In the genomic region with DNA sequence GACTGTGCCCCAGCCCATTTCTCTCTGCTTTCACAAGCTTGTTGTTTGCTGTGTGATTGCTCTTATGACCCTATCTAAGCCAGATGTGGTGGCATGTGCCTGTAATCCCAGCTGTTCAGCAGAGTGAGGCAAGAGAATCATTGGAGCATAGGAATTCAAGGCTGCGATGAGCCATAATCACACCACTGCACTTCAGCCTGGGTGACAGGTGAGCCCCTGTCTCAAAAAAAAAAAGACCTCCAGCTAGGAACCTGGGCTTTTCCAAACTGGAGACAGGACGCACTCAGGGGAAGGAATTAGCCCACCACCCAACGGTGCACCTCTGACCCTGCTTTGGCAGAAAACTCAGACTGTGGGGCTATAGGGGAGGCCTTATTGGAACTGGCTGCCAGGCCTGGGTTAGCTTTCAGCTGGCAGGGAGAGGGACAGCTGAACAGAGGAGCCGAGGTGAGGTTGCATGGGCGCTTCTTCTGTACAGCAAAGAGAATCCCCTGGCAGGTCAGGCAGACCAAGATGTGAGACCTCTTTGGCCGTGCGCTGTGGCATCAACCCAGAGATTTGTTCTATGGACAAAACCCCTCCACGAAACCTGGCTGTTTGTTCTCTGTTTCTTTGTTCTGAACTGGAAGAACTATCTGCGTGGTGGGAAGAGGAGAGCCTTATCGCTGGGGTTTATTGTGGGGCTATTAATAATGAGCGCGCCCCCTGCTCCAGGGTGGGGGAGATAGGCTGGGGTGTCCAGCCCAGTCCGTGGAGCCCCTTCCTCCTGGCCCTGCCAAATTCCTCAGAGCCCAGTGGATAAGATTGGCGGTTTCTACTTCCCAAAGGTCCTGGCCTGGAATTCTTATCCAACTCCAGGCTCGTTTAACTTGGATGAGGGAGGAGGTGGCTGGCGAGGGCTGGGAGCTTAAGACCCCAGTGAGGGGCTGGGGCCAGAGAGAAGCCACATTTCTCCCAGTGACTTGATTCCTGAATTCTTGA, we compare ENCODE assay signal across 1 cellular context.
TF ChIP-seq lines count a peak whose summit lies in the region.

No MANE protein-coding gene starts in this region.

TF ChIP-seq in HepG2, 621 proteins besides CTCF, POLR2A, EP300 and RAD21 (continued from another document):
- TF ChIP-seq CEBPB (IDR thresholded peaks at IDR 0.05; ENCODE audit: borderline replicate concordance, low read depth, low read length): peak; percentile 48; the same call in 1 of the 2 replicates
- TF ChIP-seq, protein P1, sequence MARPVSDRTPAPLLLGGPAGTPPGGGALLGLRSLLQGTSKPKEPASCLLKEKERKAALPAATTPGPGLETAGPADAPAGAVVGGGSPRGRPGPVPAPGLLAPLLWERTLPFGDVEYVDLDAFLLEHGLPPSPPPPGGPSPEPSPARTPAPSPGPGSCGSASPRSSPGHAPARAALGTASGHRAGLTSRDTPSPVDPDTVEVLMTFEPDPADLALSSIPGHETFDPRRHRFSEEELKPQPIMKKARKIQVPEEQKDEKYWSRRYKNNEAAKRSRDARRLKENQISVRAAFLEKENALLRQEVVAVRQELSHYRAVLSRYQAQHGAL (CRISPR knock-in tag; IDR thresholded peaks at IDR 0.05; ENCODE audit: not compliant biosample characterization): no peak
- TF ChIP-seq ZBTB42 (CRISPR knock-in tag; IDR thresholded peaks at IDR 0.05): 0 out of 2 replicates have a peak, but pooled peaks have one; percentile 41
- TF ChIP-seq RFX5 (IDR thresholded peaks at IDR 0.05; ENCODE audit: low read depth, low read length): no peak
- TF ChIP-seq, protein P2, sequence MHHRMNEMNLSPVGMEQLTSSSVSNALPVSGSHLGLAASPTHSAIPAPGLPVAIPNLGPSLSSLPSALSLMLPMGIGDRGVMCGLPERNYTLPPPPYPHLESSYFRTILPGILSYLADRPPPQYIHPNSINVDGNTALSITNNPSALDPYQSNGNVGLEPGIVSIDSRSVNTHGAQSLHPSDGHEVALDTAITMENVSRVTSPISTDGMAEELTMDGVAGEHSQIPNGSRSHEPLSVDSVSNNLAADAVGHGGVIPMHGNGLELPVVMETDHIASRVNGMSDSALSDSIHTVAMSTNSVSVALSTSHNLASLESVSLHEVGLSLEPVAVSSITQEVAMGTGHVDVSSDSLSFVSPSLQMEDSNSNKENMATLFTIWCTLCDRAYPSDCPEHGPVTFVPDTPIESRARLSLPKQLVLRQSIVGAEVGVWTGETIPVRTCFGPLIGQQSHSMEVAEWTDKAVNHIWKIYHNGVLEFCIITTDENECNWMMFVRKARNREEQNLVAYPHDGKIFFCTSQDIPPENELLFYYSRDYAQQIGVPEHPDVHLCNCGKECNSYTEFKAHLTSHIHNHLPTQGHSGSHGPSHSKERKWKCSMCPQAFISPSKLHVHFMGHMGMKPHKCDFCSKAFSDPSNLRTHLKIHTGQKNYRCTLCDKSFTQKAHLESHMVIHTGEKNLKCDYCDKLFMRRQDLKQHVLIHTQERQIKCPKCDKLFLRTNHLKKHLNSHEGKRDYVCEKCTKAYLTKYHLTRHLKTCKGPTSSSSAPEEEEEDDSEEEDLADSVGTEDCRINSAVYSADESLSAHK (CRISPR knock-in tag; IDR thresholded peaks at IDR 0.05; ENCODE audit: borderline replicate concordance): no peak
- TF ChIP-seq, protein P3, sequence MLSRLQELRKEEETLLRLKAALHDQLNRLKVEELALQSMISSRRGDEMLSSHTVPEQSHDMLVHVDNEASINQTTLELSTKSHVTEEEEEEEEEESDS (CRISPR knock-in tag; IDR thresholded peaks at IDR 0.05; ENCODE audit: borderline replicate concordance): no peak
- no peak for TF ChIP-seq ZNF788 (CRISPR knock-in tag; IDR thresholded peaks at IDR 0.05; ENCODE audit: borderline replicate concordance)
- no peak for TF ChIP-seq ZNF354B (CRISPR knock-in tag; IDR thresholded peaks at IDR 0.05)
- no peak for TF ChIP-seq FOXA1 (IDR thresholded peaks at IDR 0.05)
- peak; percentile 40; the same call in 1 of the 2 replicates for TF ChIP-seq FOXA1 (CRISPR knock-in tag; IDR thresholded peaks at IDR 0.05)
- no peak for TF ChIP-seq SOX5 (CRISPR knock-in tag; IDR thresholded peaks at IDR 0.05; ENCODE audit: borderline replicate concordance)
- TF ChIP-seq ZFP82 (CRISPR knock-in tag; IDR thresholded peaks at IDR 0.05; ENCODE audit: borderline replicate concordance): no peak
- TF ChIP-seq ZNF563 (CRISPR knock-in tag; IDR thresholded peaks at IDR 0.05): no peak
- TF ChIP-seq, protein P4, sequence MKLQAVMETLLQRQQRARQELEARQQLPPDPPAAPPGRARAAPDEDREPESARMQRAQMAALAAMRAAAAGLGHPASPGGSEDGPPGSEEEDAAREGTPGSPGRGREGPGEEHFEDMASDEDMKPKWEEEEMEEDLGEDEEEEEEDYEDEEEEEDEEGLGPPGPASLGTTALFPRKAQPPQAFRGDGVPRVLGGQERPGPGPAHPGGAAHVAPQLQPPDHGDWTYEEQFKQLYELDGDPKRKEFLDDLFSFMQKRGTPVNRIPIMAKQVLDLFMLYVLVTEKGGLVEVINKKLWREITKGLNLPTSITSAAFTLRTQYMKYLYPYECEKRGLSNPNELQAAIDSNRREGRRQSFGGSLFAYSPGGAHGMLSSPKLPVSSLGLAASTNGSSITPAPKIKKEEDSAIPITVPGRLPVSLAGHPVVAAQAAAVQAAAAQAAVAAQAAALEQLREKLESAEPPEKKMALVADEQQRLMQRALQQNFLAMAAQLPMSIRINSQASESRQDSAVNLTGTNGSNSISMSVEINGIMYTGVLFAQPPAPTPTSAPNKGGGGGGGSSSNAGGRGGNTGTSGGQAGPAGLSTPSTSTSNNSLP (IDR thresholded peaks at IDR 0.05; ENCODE audit: low read depth, low read length): peak; percentile 18; the same call in 1 of the 2 replicates
- TF ChIP-seq, protein P5, sequence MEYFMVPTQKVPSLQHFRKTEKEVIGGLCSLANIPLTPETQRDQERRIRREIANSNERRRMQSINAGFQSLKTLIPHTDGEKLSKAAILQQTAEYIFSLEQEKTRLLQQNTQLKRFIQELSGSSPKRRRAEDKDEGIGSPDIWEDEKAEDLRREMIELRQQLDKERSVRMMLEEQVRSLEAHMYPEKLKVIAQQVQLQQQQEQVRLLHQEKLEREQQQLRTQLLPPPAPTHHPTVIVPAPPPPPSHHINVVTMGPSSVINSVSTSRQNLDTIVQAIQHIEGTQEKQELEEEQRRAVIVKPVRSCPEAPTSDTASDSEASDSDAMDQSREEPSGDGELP (IDR thresholded peaks at IDR 0.05; ENCODE audit: borderline replicate concordance, low read depth): peak; percentile 21; the same call in 1 of the 2 replicates
- TF ChIP-seq, protein P6, sequence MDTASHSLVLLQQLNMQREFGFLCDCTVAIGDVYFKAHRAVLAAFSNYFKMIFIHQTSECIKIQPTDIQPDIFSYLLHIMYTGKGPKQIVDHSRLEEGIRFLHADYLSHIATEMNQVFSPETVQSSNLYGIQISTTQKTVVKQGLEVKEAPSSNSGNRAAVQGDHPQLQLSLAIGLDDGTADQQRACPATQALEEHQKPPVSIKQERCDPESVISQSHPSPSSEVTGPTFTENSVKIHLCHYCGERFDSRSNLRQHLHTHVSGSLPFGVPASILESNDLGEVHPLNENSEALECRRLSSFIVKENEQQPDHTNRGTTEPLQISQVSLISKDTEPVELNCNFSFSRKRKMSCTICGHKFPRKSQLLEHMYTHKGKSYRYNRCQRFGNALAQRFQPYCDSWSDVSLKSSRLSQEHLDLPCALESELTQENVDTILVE (CRISPR knock-in tag; IDR thresholded peaks at IDR 0.05): no peak
- no peak for TF ChIP-seq NFIB (CRISPR knock-in tag; IDR thresholded peaks at IDR 0.05; ENCODE audit: borderline replicate concordance)
- no peak for TF ChIP-seq ZNF816 (CRISPR knock-in tag; IDR thresholded peaks at IDR 0.05; ENCODE audit: borderline replicate concordance)
- TF ChIP-seq ZNF652 (CRISPR knock-in tag; IDR thresholded peaks at IDR 0.05; ENCODE audit: borderline replicate concordance, low read depth): no peak
- TF ChIP-seq, protein P7, sequence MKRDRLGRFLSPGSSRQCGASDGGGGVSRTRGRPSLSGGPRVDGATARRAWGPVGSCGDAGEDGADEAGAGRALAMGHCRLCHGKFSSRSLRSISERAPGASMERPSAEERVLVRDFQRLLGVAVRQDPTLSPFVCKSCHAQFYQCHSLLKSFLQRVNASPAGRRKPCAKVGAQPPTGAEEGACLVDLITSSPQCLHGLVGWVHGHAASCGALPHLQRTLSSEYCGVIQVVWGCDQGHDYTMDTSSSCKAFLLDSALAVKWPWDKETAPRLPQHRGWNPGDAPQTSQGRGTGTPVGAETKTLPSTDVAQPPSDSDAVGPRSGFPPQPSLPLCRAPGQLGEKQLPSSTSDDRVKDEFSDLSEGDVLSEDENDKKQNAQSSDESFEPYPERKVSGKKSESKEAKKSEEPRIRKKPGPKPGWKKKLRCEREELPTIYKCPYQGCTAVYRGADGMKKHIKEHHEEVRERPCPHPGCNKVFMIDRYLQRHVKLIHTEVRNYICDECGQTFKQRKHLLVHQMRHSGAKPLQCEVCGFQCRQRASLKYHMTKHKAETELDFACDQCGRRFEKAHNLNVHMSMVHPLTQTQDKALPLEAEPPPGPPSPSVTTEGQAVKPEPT (CRISPR knock-in tag; IDR thresholded peaks at IDR 0.05; ENCODE audit: low read depth): no peak
